Comparison of ENCODE assay signal across 22 cellular contexts in genomic region chr13:36519432-36519831, GRCh38.
"Had no signal": no experiment of that assay in that cellular context is flagged by ENCODE, and none has a peak within 500 bp of the region (broad histone marks: within the 10 kb centered on the region; RNA-seq: fewer than 3 reads in every experiment).

No MANE protein-coding gene starts in this region.

- H3K4me2 ChIP-seq: SK-N-SH had no signal

- H3K9me3 ChIP-seq: SK-N-SH had no signal

- H3K27me3 ChIP-seq: brain microvascular endothelial cell, cardiac muscle cell had no signal

- H3K27ac ChIP-seq: brain microvascular endothelial cell, cardiac muscle cell had no signal

- H3K36me3 ChIP-seq: brain microvascular endothelial cell, cardiac muscle cell had no signal

- H3K4me3 ChIP-seq: cardiac muscle cell had no signal

- DNase-seq: activated CD4-positive, alpha-beta memory T cell treated with anti-CD3 and anti-CD28 coated beads for 36 hours; activated CD4-positive, alpha-beta T cell treated with anti-CD3 and anti-CD28 coated beads, Interleukin-2, amount 10 ng/mL, durations not matched to agents 7 days and 5 days; activated CD4-positive, CD25-positive, alpha-beta regulatory T cell treated with anti-CD3 and anti-CD28 coated beads, Interleukin-2, amount 50 U/mL, for 72 hours; activated CD8-positive, alpha-beta memory T cell treated with anti-CD3 and anti-CD28 coated beads for 24 hours; activated effector memory CD4-positive, alpha-beta T cell treated with anti-CD3 and anti-CD28 coated beads, Interleukin-2, amount 50 U/mL, for 16 hours; activated naive CD4-positive, alpha-beta T cell treated with Interleukin-2 at 50 U/mL for 16 hours; activated naive CD8-positive, alpha-beta T cell treated with anti-CD3 and anti-CD28 coated beads, Interleukin-2, amount 50 U/mL, for 24 hours; activated T-cell treated with anti-CD3 and anti-CD28 coated beads, Interleukin-2, amount 50 U/mL, for 4 hours; amygdala; brain microvascular endothelial cell; NCI-H1048; NCI-H1930; NCI-H2107; NCI-H2171 treated with DMSO at 0.1 percent for 48 hours; NCI-H345; NCI-H510A; NCI-H526 treated with DMSO at 0.1 percent for 48 hours; NCI-H82; RPMI8226; SK-N-SH; T-helper 1 cell had no signal

- H3K9ac ChIP-seq: SK-N-SH had no signal

- H3K9me2 ChIP-seq: SK-N-SH had no signal
